ENCODE assay signal across 8 cellular contexts in the genomic region with DNA sequence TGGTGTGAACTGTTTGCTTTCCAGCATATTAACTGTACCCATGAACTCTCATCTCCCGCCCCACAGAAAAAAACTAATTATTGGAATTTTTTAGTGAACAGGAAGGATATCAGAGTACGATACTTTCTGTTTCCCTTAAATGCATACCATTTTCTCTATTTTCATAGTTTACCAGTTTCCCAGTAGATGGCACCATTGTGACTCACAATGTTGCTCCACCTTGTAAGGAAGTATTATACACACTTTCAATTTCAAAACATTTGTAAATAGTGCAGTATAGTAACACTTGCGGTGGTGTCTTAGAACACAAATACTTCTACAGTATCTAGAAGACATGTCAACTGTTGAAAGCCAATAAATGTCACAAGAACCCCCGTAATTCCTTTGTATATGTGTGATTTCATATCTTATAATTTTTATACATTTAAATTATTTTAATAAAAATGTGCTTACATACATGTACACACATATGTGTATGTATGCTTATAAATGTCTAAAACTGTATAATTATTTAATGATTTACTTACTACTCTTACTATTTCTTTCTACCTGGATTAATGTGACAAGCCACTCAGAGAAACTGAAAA.
DNase-seq lines count a peak whose midpoint lies in the region; ATAC-seq, FAIRE-seq and TF ChIP-seq lines count a peak whose summit lies in the region.

No MANE protein-coding gene starts in this region.

- TF ChIP-seq CTCF in OCI-LY3 (IDR thresholded peaks at IDR 0.05; ENCODE audit: low read depth, low read length) (peak; percentile 68), choroid plexus epithelial cell (conservative IDR thresholded peaks at IDR 0.05; ENCODE audit: low read depth, low read length) (peak; percentile 57), lung (IDR thresholded peaks at IDR 0.05; ENCODE audit: control extremely low read depth, extremely low read depth) (peak; percentile 30)

- WGBS in lung, 2 donors = 7 to 9% methylated on average over 4 of the region's 4 CpGs

- H3K27ac ChIP-seq in OCI-LY3 (ENCODE audit: low read length) (no peak overlapping the region), lung (ENCODE audit: low read depth in 1 of 2, low read length in 1 of 2) (no peak overlapping the region)

- peak overlapping the region; percentile 84 for H3K4me2 ChIP-seq in OCI-LY3 (ENCODE audit: low read length)

- H3K4me3 ChIP-seq in OCI-LY3 (ENCODE audit: low read length) (peak overlapping the region; percentile 73), choroid plexus epithelial cell (ENCODE audit: low read depth, low read length) (peak overlapping the region; percentile 50), lung (no peak overlapping the region)

- DNase-seq in Daoy (ENCODE audit: low read depth) (peak; percentile 52), choroid plexus epithelial cell (ENCODE audit: low read depth) (peak; percentile 89), lung (ENCODE audit: low spot score) (no peak), urothelium cell line (ENCODE audit: low spot score) (peak; percentile 9), ecto neural progenitor cell (ENCODE audit: low spot score) (no peak)

- ATAC-seq in GM19351 (IDR thresholded peaks at IDR 0.05; ENCODE audit: unreplicated experiment) (peak; percentile 93), HG03354 (IDR thresholded peaks at IDR 0.05; ENCODE audit: poor library complexity, severe bottlenecking, unreplicated experiment) (peak; percentile 97), lung (ENCODE audit: insufficient read depth, low FRiP score) (peak; percentile 86)

- FAIRE-seq in urothelium cell line (lab: Jason Lieb, UNC) = no peak

- H3K9ac ChIP-seq in OCI-LY3 (ENCODE audit: low read length) = peak overlapping the region; percentile 43

- H3K4me1 ChIP-seq in OCI-LY3 (ENCODE audit: low read length) (peaks cover 4% of the 10 kb centered on the region; the same call in 1 of the 2 replicates), lung (ENCODE audit: control insufficient read depth in 2 of 2, insufficient read depth in 2 of 2, low read length in 2 of 2) (no peaks in the 10 kb centered on the region)

- no peaks in the 10 kb centered on the region for H4K20me1 ChIP-seq in OCI-LY3 (ENCODE audit: insufficient read depth, low read length)

- H3K27me3 ChIP-seq in OCI-LY3 (ENCODE audit: low read depth, low read length) (no peaks in the 10 kb centered on the region), lung (ENCODE audit: control insufficient read depth, insufficient read depth) (no peaks in the 10 kb centered on the region)

- no peaks in the 10 kb centered on the region for H3K79me2 ChIP-seq in OCI-LY3 (ENCODE audit: low read length)

- H3K36me3 ChIP-seq in OCI-LY3 (replicated peaks; ENCODE audit: low read depth, low read length) (no peaks in the 10 kb centered on the region), lung (ENCODE audit: control insufficient read depth in 2 of 2, insufficient read depth in 2 of 2, low read length in 2 of 2) (no peaks in the 10 kb centered on the region)

- H3K9me3 ChIP-seq in OCI-LY3 (ENCODE audit: insufficient read depth, low read length) (no peaks in the 10 kb centered on the region), lung (ENCODE audit: control insufficient read depth in 2 of 2, insufficient read depth in 1 of 2, low read length in 1 of 2) (no peaks in the 10 kb centered on the region)

- H2AFZ ChIP-seq in OCI-LY3 (ENCODE audit: low read depth, low read length) = peak overlapping the region; percentile 99

Comparison
In these comparisons a context has a peak if more than half of its experiments do, and no peak if none do; other contexts are left out.
1. DNase-seq: peak in Daoy (single experiment), choroid plexus epithelial cell (single experiment) and urothelium cell line (single experiment); none in lung (single experiment) and ecto neural progenitor cell (single experiment).
2. Peak in every context shown above with its lines, with median percentiles within 50 percentile points of each other: ATAC-seq and CTCF ChIP-seq.